In the genomic region with DNA sequence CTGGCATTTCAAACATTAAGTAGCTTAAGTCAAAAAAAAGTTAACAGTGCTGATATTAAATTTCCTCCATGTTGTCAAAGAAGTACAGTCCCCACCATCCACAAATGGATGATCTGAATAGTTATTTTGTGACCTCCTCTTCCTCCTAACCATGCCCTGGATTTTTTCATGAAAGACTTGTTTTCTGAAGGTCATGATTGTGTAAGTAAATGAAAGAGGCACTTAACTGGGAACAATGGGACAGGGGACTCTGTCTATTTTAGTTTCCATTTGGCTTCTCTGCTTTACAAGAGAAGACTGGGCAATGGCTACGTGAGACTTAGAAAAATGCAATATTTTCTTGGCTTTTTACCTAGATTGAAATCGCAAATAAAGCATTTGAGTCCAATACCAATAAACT, we compare ENCODE assay signal across 25 cellular contexts.
"Had no signal": no experiment of that assay in that cellular context is flagged by ENCODE, and none has a peak within 500 bp of the region (broad histone marks: within the 10 kb centered on the region; RNA-seq: fewer than 3 reads in every experiment).

No MANE protein-coding gene starts in this region.

- H3K36me3 Mint-ChIP-seq: natural killer cell treated with Interleukin-12 subunit alpha and Interleukin-12 subunit beta and Interleukin-15 and Interleukin-18, amount 100 ng/mL, for 72 hours had no signal

- H3K4me3 Mint-ChIP-seq: memory B cell; naive thymus-derived CD4-positive, alpha-beta T cell; natural killer cell treated with Interleukin-12 subunit alpha and Interleukin-12 subunit beta and Interleukin-15 and Interleukin-18, amount 100 ng/mL, for 72 hours; neural crest cell; stimulated activated effector memory CD8-positive, alpha-beta T cell treated with anti-CD3 and anti-CD28 coated beads, Interleukin-12 subunit alpha, Interleukin-12 subunit beta, amount 100 ng/mL, for 72 hours; stimulated activated naive CD8-positive, alpha-beta T cell treated with anti-CD3 and anti-CD28 coated beads, Interleukin-15, Interleukin-2, amounts not matched to agents 100 ng/mL and 50 ng/mL, for 24 hours; type B pancreatic cell had no signal

- H3K79me2 ChIP-seq: hepatocyte had no signal

- H3K4me3 ChIP-seq: heart right ventricle, hepatocyte, left ventricle myocardium inferior, lung, mucosa of descending colon, pancreas, right atrium auricular region, skin epidermis, spleen, tibial nerve, uterus had no signal

- H3K27ac ChIP-seq: heart right ventricle, hepatocyte, left ventricle myocardium inferior, pancreas, right atrium auricular region, skin epidermis, spleen, tibial nerve, uterus had no signal

- H3K27ac Mint-ChIP-seq: memory B cell; naive thymus-derived CD4-positive, alpha-beta T cell; progenitor cell of endocrine pancreas; stimulated activated naive CD8-positive, alpha-beta T cell treated with anti-CD3 and anti-CD28 coated beads, Interleukin-15, Interleukin-2, amounts not matched to agents 100 ng/mL and 50 ng/mL, for 24 hours; type B pancreatic cell had no signal

- H3K4me1 Mint-ChIP-seq: memory B cell had no signal

- H3K36me3 ChIP-seq: right atrium auricular region, uterus had no signal

- H3K27me3 Mint-ChIP-seq: memory B cell; naive thymus-derived CD4-positive, alpha-beta T cell; natural killer cell treated with Interleukin-12 subunit alpha and Interleukin-12 subunit beta and Interleukin-15 and Interleukin-18, amount 100 ng/mL, for 72 hours; progenitor cell of endocrine pancreas; stimulated activated naive CD8-positive, alpha-beta T cell treated with anti-CD3 and anti-CD28 coated beads, Interleukin-15, Interleukin-2, amounts not matched to agents 100 ng/mL and 50 ng/mL, for 24 hours; type B pancreatic cell had no signal

- H3K27me3 ChIP-seq: heart right ventricle, hepatocyte, pancreas, right atrium auricular region, spleen, tibial nerve, uterus had no signal

- FAIRE-seq: pancreas had no signal

- H3K4me1 ChIP-seq: heart right ventricle, left ventricle myocardium inferior, pancreas, right atrium auricular region, spleen, tibial nerve, uterus had no signal

- H2AFZ ChIP-seq: hepatocyte had no signal

- H3K9me3 ChIP-seq: mucosa of descending colon, pancreas, right atrium auricular region, spleen, tibial nerve, uterus had no signal

- DNase-seq: heart right ventricle; islet precursor cell; left ventricle myocardium inferior; midbrain; mucosa of descending colon; naive thymus-derived CD4-positive, alpha-beta T cell; nucleus accumbens; pancreas; spleen; stimulated activated CD4-positive, alpha-beta T cell treated with anti-CD3 and anti-CD28 coated beads, Interleukin-4, amount 100 ng/mL, for 24 hours; stimulated activated naive CD4-positive, alpha-beta T cell; substantia nigra; uterus had no signal

- H3K4me2 ChIP-seq: hepatocyte had no signal

- H3K9me3 Mint-ChIP-seq: memory B cell; naive thymus-derived CD4-positive, alpha-beta T cell; natural killer cell treated with Interleukin-12 subunit alpha and Interleukin-12 subunit beta and Interleukin-15 and Interleukin-18, amount 100 ng/mL, for 72 hours; neural crest cell; stimulated activated effector memory CD8-positive, alpha-beta T cell treated with anti-CD3 and anti-CD28 coated beads, Interleukin-12 subunit alpha, Interleukin-12 subunit beta, amount 100 ng/mL, for 72 hours; stimulated activated naive CD8-positive, alpha-beta T cell treated with anti-CD3 and anti-CD28 coated beads, Interleukin-15, Interleukin-2, amounts not matched to agents 100 ng/mL and 50 ng/mL, for 24 hours; type B pancreatic cell had no signal
